9 cellular contexts compared by ENCODE assay signal in the genomic region with DNA sequence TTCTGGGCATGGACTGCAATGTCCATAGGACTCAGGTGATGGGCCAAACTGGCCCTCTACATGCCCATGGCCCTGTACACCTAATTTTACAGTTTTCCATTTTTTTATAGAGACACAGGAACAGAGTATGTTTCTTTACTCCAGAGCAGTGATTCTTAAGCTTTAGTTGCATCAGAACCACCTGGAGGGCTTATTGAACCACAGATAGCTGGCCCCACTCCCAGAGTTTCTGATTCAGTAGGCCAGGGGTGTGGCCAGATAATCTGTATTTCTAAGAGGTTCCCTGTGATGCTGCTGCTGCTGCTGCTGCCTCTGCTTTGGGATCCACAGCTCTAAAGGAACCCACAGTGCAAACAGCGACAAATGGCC. TPM values are rescaled to one million over a fixed set of nuclear protein-coding genes. Genes with fewer than 3 reads are reported as not detected.
DNase-seq lines count a peak whose midpoint lies in the region; TF ChIP-seq lines count a peak whose summit lies in the region.
"Had no signal": no experiment of that assay in that cellular context is flagged by ENCODE, and none has a peak within 500 bp of the region (broad histone marks: within the 10 kb centered on the region; RNA-seq: fewer than 3 reads in every experiment).

No MANE protein-coding gene starts in this region.

- peak overlapping the region; percentile 70 for H2AFZ ChIP-seq in mammary epithelial cell (ENCODE audit: low read depth, low read length)

- dilution Hi-C loops in mammary epithelial cell (cut with HindIII; ENCODE audit: low sequenced_read_pairs): no loop called here

- H3K9ac ChIP-seq in mammary epithelial cell (ENCODE audit: insufficient read depth, low read length): peak overlapping the region; percentile 63

- peaks cover 63% of the 10 kb centered on the region for H3K4me1 Mint-ChIP-seq in neural crest cell

- H3K27me3 Mint-ChIP-seq in neural crest cell (ENCODE audit: low read depth): peaks cover 92% of the 10 kb centered on the region

- peak overlapping the region; percentile 61 for H3K4me2 ChIP-seq in mammary epithelial cell (ENCODE audit: insufficient read depth, low read depth, low read length)

- H3K4me3 ChIP-seq in cardiac muscle cell (no peak overlapping the region), mammary epithelial cell (replicated peaks in 1 of 3; ENCODE audit: insufficient read depth in 1 of 3, low read depth in 2 of 3, low read length in 3 of 3) (no peak overlapping the region), H7 (ENCODE audit: insufficient read depth, low read depth, low read length) (no peak overlapping the region)

- DNase-seq in cardiac muscle cell (ENCODE audit: low read depth in 1 of 2, low spot score in 1 of 2) (peak in 1 of 2 donors; percentile 87), cardiac septum (ENCODE audit: low spot score) (no peak), NCI-H1417 treated with DMSO at 0.1 percent for 48 hours (lab: John Stamatoyannopoulos, UW) (peak; percentile 34), mammary epithelial cell (peak; percentile 91), neural crest cell (ENCODE audit: low read depth, low spot score) (no peak), H7 (no peak), HuH-7.5 (ENCODE audit: low spot score) (no peak)
- DNase-seq in stimulated activated CD4-positive, alpha-beta T cell treated with anti-CD3 and anti-CD28 coated beads, Interleukin-12 subunit alpha, Interleukin-12 subunit beta, amount 100 ng/mL, for 4 hours: no peak
- DNase-seq: CD4-positive, CD25-positive, alpha-beta regulatory T cell had no signal

- H3K36me3 Mint-ChIP-seq in neural crest cell (ENCODE audit: low read depth): no peaks in the 10 kb centered on the region
- H3K36me3 Mint-ChIP-seq: CD4-positive, CD25-positive, alpha-beta regulatory T cell had no signal

- H3K79me2 ChIP-seq in mammary epithelial cell (ENCODE audit: insufficient read depth, low read length): no peaks in the 10 kb centered on the region

- H3K4me1 ChIP-seq in cardiac muscle cell (ENCODE audit: low read depth): peaks cover 31% of the 10 kb centered on the region
- peaks cover 58% of the 10 kb centered on the region for H3K4me1 ChIP-seq in mammary epithelial cell (ENCODE audit: insufficient read depth, low read length)

- H3K9me3 ChIP-seq in cardiac muscle cell (ENCODE audit: low read depth): no peaks in the 10 kb centered on the region
- peaks cover 14% of the 10 kb centered on the region for H3K9me3 ChIP-seq in mammary epithelial cell (replicated peaks; ENCODE audit: insufficient read depth, low read length)

- CTCF ChIA-PET in mammary epithelial cell (lab: Charles Lee; ENCODE audit: low non-redundant PET): interaction anchor here (0.6 kb wide), 2 partner anchors 618 to 695 kb away, joined by 4 to 5 read pairs; no protein-coding TSS in a partner anchor

- 0% methylated on average over 1 of the region's 1 CpG for WGBS in mammary epithelial cell (ENCODE audit: low coverage, missing lambda C conversion rate)

- BruUV-seq in mammary epithelial cell (replicated peaks; lab: Mats Ljungman, UMichigan): TSS peak; percentile 21

- peak overlapping the region; percentile 21 for H3K27ac Mint-ChIP-seq in neural crest cell (ENCODE audit: unreplicated experiment)
- H3K27ac Mint-ChIP-seq: CD4-positive, CD25-positive, alpha-beta regulatory T cell had no signal

- in situ Hi-C loops in mammary epithelial cell (cut with MboI; ENCODE audit: low sequenced_read_pairs in 2 of 2): no loop called here

- no peak for TF ChIP-seq CTCF in cardiac muscle cell (IDR thresholded peaks at IDR 0.05; ENCODE audit: low read depth, low read length)
- TF ChIP-seq CTCF in mammary epithelial cell (conservative IDR thresholded peaks at IDR 0.05 in 1 of 2, IDR thresholded peaks at IDR 0.05 in 1 of 2; ENCODE audit: extremely low read depth in 1 of 2, insufficient read depth in 1 of 2, low read depth in 1 of 2, low read length in 2 of 2): no peak
- no peak for TF ChIP-seq CTCF in neural crest cell (conservative IDR thresholded peaks at IDR 0.05)

- no peaks in the 10 kb centered on the region for H3K27me3 ChIP-seq in cardiac muscle cell
- H3K27me3 ChIP-seq in mammary epithelial cell (ENCODE audit: insufficient read depth, low read length): no peaks in the 10 kb centered on the region
- peaks cover 9% of the 10 kb centered on the region; the same call in 1 of the 2 replicates for H3K27me3 ChIP-seq in H7 (ENCODE audit: control insufficient read depth, insufficient read depth, low read length)

- no peaks in the 10 kb centered on the region for H3K36me3 ChIP-seq in cardiac muscle cell
- H3K36me3 ChIP-seq in mammary epithelial cell (ENCODE audit: insufficient read depth, low read length): no peaks in the 10 kb centered on the region
- no peaks in the 10 kb centered on the region for H3K36me3 ChIP-seq in H7 (replicated peaks; ENCODE audit: control insufficient read depth, insufficient read depth, low read length)

- H3K9me3 Mint-ChIP-seq in neural crest cell: no peaks in the 10 kb centered on the region

- H4K20me1 ChIP-seq in mammary epithelial cell (ENCODE audit: insufficient read depth, low read length): no peaks in the 10 kb centered on the region

- H3K27ac ChIP-seq in cardiac muscle cell: peak overlapping the region; percentile 83
- H3K27ac ChIP-seq in mammary epithelial cell (ENCODE audit: insufficient read depth, low read depth, low read length): peak overlapping the region; percentile 92

- intact Hi-C loops in cardiac septum (cut with DNase I) (no loop called here), mammary epithelial cell (cut with micrococcal nuclease) (loop anchor here (1.0 kb wide), 2 partner anchors 25 to 99 kb away; no protein-coding TSS in a partner anchor)

- peak overlapping the region; percentile 38 for H3K4me3 Mint-ChIP-seq in neural crest cell
- H3K4me3 Mint-ChIP-seq: CD4-positive, CD25-positive, alpha-beta regulatory T cell had no signal

RNA-seq across cellular contexts. Expression of a gene that starts 5.1 kb away (rescaled TPM):
- total RNA-seq in cardiac muscle cell: 116 and 163 TPM in 2 replicates
- 245 and 268 TPM in 2 replicates for polyA plus RNA-seq in cardiac muscle cell
- total RNA-seq in cardiac septum: 9.3 TPM
- 10 to 100 TPM; 58.7 to 60.6 TPM for total RNA-seq in mammary epithelial cell
- 24.5 TPM for polyA plus RNA-seq in mammary epithelial cell
- 3.6 TPM for polyA minus RNA-seq in mammary epithelial cell
- 97.8 and 105 TPM in 2 replicates for total RNA-seq in neural crest cell
- total RNA-seq in H7 (2014; rRNA removed; shearing (Covaris generic)): 24.9 and 35.1 TPM in 2 replicates
- total RNA-seq: CD4-positive, CD25-positive, alpha-beta regulatory T cell had no signal
- polyA plus RNA-seq: CD4-positive, CD25-positive, alpha-beta regulatory T cell had no signal

RNA-seq across cellular contexts. Expression of a gene that starts 58.1 kb away (rescaled TPM):
- total RNA-seq in cardiac muscle cell (not detected in 2 replicates), cardiac septum (not detected), mammary epithelial cell (not detected), neural crest cell (not detected in 2 replicates)
- polyA plus RNA-seq in cardiac muscle cell (0.26 TPM in 1 of 2 replicates, not detected in the other), mammary epithelial cell (not detected)
- not detected for polyA minus RNA-seq in mammary epithelial cell
- not detected in 2 replicates for total RNA-seq in H7 (2014; rRNA removed; shearing (Covaris generic))
- total RNA-seq: CD4-positive, CD25-positive, alpha-beta regulatory T cell had no signal
- polyA plus RNA-seq: CD4-positive, CD25-positive, alpha-beta regulatory T cell had no signal

Comparison
In these comparisons a context has a peak if more than half of its experiments do, and no peak if none do; other contexts are left out.
1. DNase-seq: peak in NCI-H1417 treated with DMSO at 0.1 percent for 48 hours (single experiment) and mammary epithelial cell (single experiment); none in cardiac septum (single experiment), neural crest cell (single experiment), H7 (single experiment), stimulated activated CD4-positive, alpha-beta T cell treated with anti-CD3 and anti-CD28 coated beads, Interleukin-12 subunit alpha, Interleukin-12 subunit beta, amount 100 ng/mL, for 4 hours (single experiment) and HuH-7.5 (single experiment).